Comparison of ENCODE assay signal across 8 cellular contexts in genomic region chr3:72847282-72847681, GRCh38. TPM values are rescaled to one million over a fixed set of nuclear protein-coding genes. Genes with fewer than 3 reads are reported as not detected.
DNase-seq lines count a peak whose midpoint lies in the region; ATAC-seq and TF ChIP-seq lines count a peak whose summit lies in the region.
"Had no signal": no experiment of that assay in that cellular context is flagged by ENCODE, and none has a peak within 500 bp of the region (broad histone marks: within the 10 kb centered on the region; RNA-seq: fewer than 3 reads in every experiment).

No MANE protein-coding gene starts in this region.

- no peaks in the 10 kb centered on the region for H3K9me2 ChIP-seq in hepatocyte (replicated peaks; ENCODE audit: insufficient read depth)

- peaks cover 39% of the 10 kb centered on the region for H3K36me3 Mint-ChIP-seq in stimulated activated effector memory CD8-positive, alpha-beta T cell treated with anti-CD3 and anti-CD28 coated beads, Interleukin-12 subunit alpha, Interleukin-12 subunit beta, amount 100 ng/mL, for 72 hours

- peaks cover 54% of the 10 kb centered on the region for H3K4me1 Mint-ChIP-seq in stimulated activated effector memory CD8-positive, alpha-beta T cell treated with anti-CD3 and anti-CD28 coated beads, Interleukin-12 subunit alpha, Interleukin-12 subunit beta, amount 100 ng/mL, for 72 hours

- peaks cover 38% of the 10 kb centered on the region for H3K79me2 ChIP-seq in hepatocyte

- H3K27ac ChIP-seq in WERI-Rb-1 (no peak overlapping the region), hepatocyte (peak overlapping the region; percentile 68)

- peak overlapping the region; percentile 86 for H3K4me3 Mint-ChIP-seq in stimulated activated effector memory CD8-positive, alpha-beta T cell treated with anti-CD3 and anti-CD28 coated beads, Interleukin-12 subunit alpha, Interleukin-12 subunit beta, amount 100 ng/mL, for 72 hours

- ATAC-seq in stimulated activated effector memory CD8-positive, alpha-beta T cell treated with anti-CD3 and anti-CD28 coated beads, Interleukin-12 subunit alpha, Interleukin-12 subunit beta, amount 100 ng/mL, for 72 hours = no peak
- no peak for ATAC-seq in HG02642 (IDR thresholded peaks at IDR 0.05; ENCODE audit: poor library complexity, unreplicated experiment)

- WGBS in hepatocyte (ENCODE audit: low lambda C conversion rate, missing lambda C conversion rate) = 4% methylated on average over 6 of the region's 6 CpGs

- peak overlapping the region; percentile 88 for H3K27ac Mint-ChIP-seq in stimulated activated effector memory CD8-positive, alpha-beta T cell treated with anti-CD3 and anti-CD28 coated beads, Interleukin-12 subunit alpha, Interleukin-12 subunit beta, amount 100 ng/mL, for 72 hours

- H3K9me3 ChIP-seq in WERI-Rb-1 (ENCODE audit: severe bottlenecking) = no peaks in the 10 kb centered on the region
- no peaks in the 10 kb centered on the region for H3K9me3 ChIP-seq in hepatocyte (ENCODE audit: low read depth)

- no peaks in the 10 kb centered on the region for H3K9me3 Mint-ChIP-seq in stimulated activated effector memory CD8-positive, alpha-beta T cell treated with anti-CD3 and anti-CD28 coated beads, Interleukin-12 subunit alpha, Interleukin-12 subunit beta, amount 100 ng/mL, for 72 hours

- DNase-seq in HFF-Myc (ENCODE audit: extremely low read depth, low read depth) (no peak), WERI-Rb-1 (no peak), hepatocyte (ENCODE audit: low spot score) (no peak), GM13977 (ENCODE audit: low spot score) (no peak)
- DNase-seq in stimulated activated effector memory CD8-positive, alpha-beta T cell treated with anti-CD3 and anti-CD28 coated beads, Interleukin-12 subunit alpha, Interleukin-12 subunit beta, amount 100 ng/mL, for 72 hours (ENCODE audit: low spot score in 2 of 2) = no peak
- no peak for DNase-seq in stimulated activated CD4-positive, alpha-beta T cell treated with anti-CD3 and anti-CD28 coated beads, Interleukin-4, amount 100 ng/mL, for 1 hour

- in situ Hi-C loops in GM13977 (cut with MboI; ENCODE audit: low pct_unique_long_range_greater_than_20kb, low sequenced_read_pairs, unreplicated experiment) = no loop called here

- no peaks in the 10 kb centered on the region for H3K27me3 ChIP-seq in WERI-Rb-1 (ENCODE audit: insufficient read depth, low read depth, severe bottlenecking)
- H3K27me3 ChIP-seq in hepatocyte = no peaks in the 10 kb centered on the region
- H3K27me3 ChIP-seq: foreskin keratinocyte had no signal

- TF ChIP-seq CTCF in HFF-Myc (IDR thresholded peaks at IDR 0.05; ENCODE audit: low read depth, low read length, missing control alignments) (no peak), WERI-Rb-1 (IDR thresholded peaks at IDR 0.05; ENCODE audit: low read depth, low read length) (no peak), hepatocyte (IDR thresholded peaks at IDR 0.05; ENCODE audit: poor library complexity) (no peak), GM13977 (IDR thresholded peaks at IDR 0.05; ENCODE audit: extremely low read depth, insufficient read depth, missing control alignments) (no peak)

- no peaks in the 10 kb centered on the region for H4K20me1 ChIP-seq in hepatocyte (ENCODE audit: insufficient read depth, poor library complexity, severe bottlenecking)

- peak overlapping the region; percentile 86 for H2AFZ ChIP-seq in hepatocyte

- H3K36me3 ChIP-seq in WERI-Rb-1 (peaks cover 1% of the 10 kb centered on the region), hepatocyte (replicated peaks; ENCODE audit: insufficient read depth, low read depth) (no peaks in the 10 kb centered on the region)

- peak overlapping the region; percentile 91 for H3K4me2 ChIP-seq in hepatocyte

- H3K4me1 ChIP-seq in hepatocyte (ENCODE audit: insufficient read depth) = no peaks in the 10 kb centered on the region

- H3K4me3 ChIP-seq in HFF-Myc (replicated peaks; ENCODE audit: low read depth, low read length) = peak overlapping the region; percentile 98
- H3K4me3 ChIP-seq in WERI-Rb-1 (ENCODE audit: low read depth, low read length) = peak overlapping the region; percentile 83
- peak overlapping the region; percentile 66 for H3K4me3 ChIP-seq in hepatocyte

RNA-seq across cellular contexts. Expression of gene SHQ1, which starts 1.0 kb away (rescaled TPM):
- total RNA-seq in hepatocyte = 16.2 and 16.8 TPM in 2 replicates
- polyA plus RNA-seq in hepatocyte = 11.1 and 14.8 TPM in 2 replicates

RNA-seq across cellular contexts. Expression of gene GXYLT2, which starts 40.6 kb away (rescaled TPM):
- 23.6 and 35.7 TPM in 2 replicates for total RNA-seq in hepatocyte
- polyA plus RNA-seq in hepatocyte = 24.9 and 27.4 TPM in 2 replicates
